In genomic region chr4:154634058-154634457, GRCh38 we compare ENCODE assay signal across 26 cellular contexts. TPM values are rescaled to one million over a fixed set of nuclear protein-coding genes. Genes with fewer than 3 reads are reported as not detected.
DNase-seq lines count a peak whose midpoint lies in the region; ATAC-seq, FAIRE-seq and TF ChIP-seq lines count a peak whose summit lies in the region.
"Had no signal": no experiment of that assay in that cellular context is flagged by ENCODE, and none has a peak within 500 bp of the region (broad histone marks: within the 10 kb centered on the region; RNA-seq: fewer than 3 reads in every experiment).

No MANE protein-coding gene starts in this region.

- no peaks in the 10 kb centered on the region for H3K36me3 ChIP-seq in testis (ENCODE audit: low read depth, missing control alignments)
- H3K36me3 ChIP-seq: SJCRH30 had no signal

- H3K36me3 Mint-ChIP-seq in activated T-cell treated with anti-CD3 and anti-CD28 coated beads, Interleukin-2, amount 50 U/mL, for 72 hours (ENCODE audit: insufficient read depth in 2 of 2): no peaks in the 10 kb centered on the region
- H3K36me3 Mint-ChIP-seq: CD14-positive monocyte, IgD-negative memory B cell had no signal

- no peaks in the 10 kb centered on the region for H3K9me3 Mint-ChIP-seq in activated T-cell treated with anti-CD3 and anti-CD28 coated beads, Interleukin-2, amount 50 U/mL, for 72 hours
- H3K9me3 Mint-ChIP-seq: T-helper 2 cell treated with Interferon-gamma antibody and Interleukin-4, amounts not matched to agents 5 μg/mL and 100 μg/mL, for 36 hours had no signal

- no peaks in the 10 kb centered on the region for H3K4me1 Mint-ChIP-seq in activated T-cell treated with anti-CD3 and anti-CD28 coated beads, Interleukin-2, amount 50 U/mL, for 72 hours (ENCODE audit: low read depth)
- H3K4me1 Mint-ChIP-seq: CD14-positive monocyte had no signal

- WGBS in testis, 2 donors: 62 to 70% methylated on average over 3 of the region's 3 CpGs

- H3K4me3 Mint-ChIP-seq in activated T-cell treated with anti-CD3 and anti-CD28 coated beads, Interleukin-2, amount 50 U/mL, for 72 hours: no peak overlapping the region
- H3K4me3 Mint-ChIP-seq: CD14-positive monocyte; IgD-negative memory B cell; T-helper 2 cell treated with Interferon-gamma antibody and Interleukin-4, amounts not matched to agents 5 μg/mL and 100 μg/mL, for 36 hours had no signal

- H3K27me3 Mint-ChIP-seq in activated T-cell treated with anti-CD3 and anti-CD28 coated beads, Interleukin-2, amount 50 U/mL, for 72 hours (ENCODE audit: low read depth): peaks cover 26% of the 10 kb centered on the region

- peak; percentile 68 for FAIRE-seq in GM18507 (lab: Jason Lieb, UNC)
- FAIRE-seq in H54 (lab: Jason Lieb, UNC): no peak
- FAIRE-seq: A549, GM12891, GM19239 had no signal

- TF ChIP-seq POLR2A in H54 (IDR thresholded peaks at IDR 0.05; ENCODE audit: low read depth, low read length) (no peak), testis (IDR thresholded peaks at IDR 0.05) (no peak)

- H3K27me3 ChIP-seq in testis: no peaks in the 10 kb centered on the region
- H3K27me3 ChIP-seq: SJCRH30 had no signal

- no peaks in the 10 kb centered on the region for H3K4me1 ChIP-seq in testis
- H3K4me1 ChIP-seq: A549, Caco-2, SJCRH30 had no signal

- no peak overlapping the region for H3K27ac Mint-ChIP-seq in activated T-cell treated with anti-CD3 and anti-CD28 coated beads, Interleukin-2, amount 50 U/mL, for 72 hours
- H3K27ac Mint-ChIP-seq: IgD-negative memory B cell; T-helper 2 cell treated with Interferon-gamma antibody and Interleukin-4, amounts not matched to agents 5 μg/mL and 100 μg/mL, for 36 hours had no signal

- intact Hi-C loops in testis (cut with DNase I; ENCODE audit: low total_unique reads): no loop called here

- H3K27ac ChIP-seq in testis: no peak overlapping the region
- H3K27ac ChIP-seq: A549, SJCRH30 had no signal

- no peaks in the 10 kb centered on the region for H3K9me3 ChIP-seq in testis
- H3K9me3 ChIP-seq: A549, Caco-2, SJCRH30 had no signal

- TF ChIP-seq CTCF in testis (IDR thresholded peaks at IDR 0.05): no peak

- H3K4me3 ChIP-seq in testis: no peak overlapping the region
- H3K4me3 ChIP-seq: A549, SJCRH30 had no signal

- no peak for DNase-seq in GM18507 (ENCODE audit: extremely low spot score, insufficient read length, low read depth)
- DNase-seq in KBM-7: peak; percentile 14
- DNase-seq in activated T-cell treated with anti-CD3 and anti-CD28 coated beads, Interleukin-2, amount 50 U/mL, for 72 hours: no peak
- no peak for DNase-seq in H54 (ENCODE audit: insufficient read length, low spot score)
- no peak for DNase-seq in testis
- DNase-seq: Caco-2, DMS53, NCI-H146, NCI-H2081 treated with DMSO at 0.1 percent for 48 hours, NCI-H226, NCI-H526, RPMI8226, SJCRH30, SW 1271 had no signal

- in situ Hi-C loops in KBM-7 (cut with MboI; ENCODE audit: low pct_unique_long_range_greater_than_20kb, low sequenced_read_pairs): no loop called here

- peak; percentile 49 for ATAC-seq in GM19351 (IDR thresholded peaks at IDR 0.05; ENCODE audit: unreplicated experiment)
- ATAC-seq in HG03095 (IDR thresholded peaks at IDR 0.05; ENCODE audit: unreplicated experiment): peak; percentile 51
- no peak for ATAC-seq in activated T-cell treated with anti-CD3 and anti-CD28 coated beads, Interleukin-2, amount 50 U/mL, for 72 hours (replicated peaks in 1 of 2)
- ATAC-seq in GM18858 (IDR thresholded peaks at IDR 0.05; ENCODE audit: unreplicated experiment): no peak
- ATAC-seq: A549 had no signal

RNA-seq across cellular contexts. Expression of gene FGG, which starts 21.6 kb away (rescaled TPM):
- total RNA-seq in activated T-cell treated with anti-CD3 and anti-CD28 coated beads, Interleukin-2, amount 50 U/mL, for 72 hours: not detected
- 1 to 10 TPM in 1 of 2 donors, under 1 TPM in 1; 0.25 to 2.8 TPM for total RNA-seq in testis
- 5.1 TPM for polyA plus RNA-seq in testis (ENCODE audit: insufficient read depth, low read depth, low replicate concordance)
- total RNA-seq: H4, OCI-LY7, SJCRH30 had no signal
- polyA plus RNA-seq: CD14-positive monocyte, IgD-negative memory B cell had no signal

RNA-seq across cellular contexts. Expression of gene FGA, which starts 43.5 kb away (rescaled TPM):
- not detected for total RNA-seq in activated T-cell treated with anti-CD3 and anti-CD28 coated beads, Interleukin-2, amount 50 U/mL, for 72 hours
- total RNA-seq in testis: 1 to 10 TPM; 1.1 to 1.4 TPM
- polyA plus RNA-seq in testis (ENCODE audit: insufficient read depth, low read depth, low replicate concordance): 9.1 TPM
- total RNA-seq: H4, HT1080, OCI-LY7, SJCRH30 had no signal
- polyA plus RNA-seq: CD14-positive monocyte, IgD-negative memory B cell had no signal

Comparison
In these comparisons a context has a peak if more than half of its experiments do, and no peak if none do; other contexts are left out.
1. ATAC-seq: peak in GM19351 (single experiment) and HG03095 (single experiment); none in activated T-cell treated with anti-CD3 and anti-CD28 coated beads, Interleukin-2, amount 50 U/mL, for 72 hours (0 of 2) and GM18858 (single experiment).